17 cellular contexts compared by ENCODE assay signal in the genomic region with DNA sequence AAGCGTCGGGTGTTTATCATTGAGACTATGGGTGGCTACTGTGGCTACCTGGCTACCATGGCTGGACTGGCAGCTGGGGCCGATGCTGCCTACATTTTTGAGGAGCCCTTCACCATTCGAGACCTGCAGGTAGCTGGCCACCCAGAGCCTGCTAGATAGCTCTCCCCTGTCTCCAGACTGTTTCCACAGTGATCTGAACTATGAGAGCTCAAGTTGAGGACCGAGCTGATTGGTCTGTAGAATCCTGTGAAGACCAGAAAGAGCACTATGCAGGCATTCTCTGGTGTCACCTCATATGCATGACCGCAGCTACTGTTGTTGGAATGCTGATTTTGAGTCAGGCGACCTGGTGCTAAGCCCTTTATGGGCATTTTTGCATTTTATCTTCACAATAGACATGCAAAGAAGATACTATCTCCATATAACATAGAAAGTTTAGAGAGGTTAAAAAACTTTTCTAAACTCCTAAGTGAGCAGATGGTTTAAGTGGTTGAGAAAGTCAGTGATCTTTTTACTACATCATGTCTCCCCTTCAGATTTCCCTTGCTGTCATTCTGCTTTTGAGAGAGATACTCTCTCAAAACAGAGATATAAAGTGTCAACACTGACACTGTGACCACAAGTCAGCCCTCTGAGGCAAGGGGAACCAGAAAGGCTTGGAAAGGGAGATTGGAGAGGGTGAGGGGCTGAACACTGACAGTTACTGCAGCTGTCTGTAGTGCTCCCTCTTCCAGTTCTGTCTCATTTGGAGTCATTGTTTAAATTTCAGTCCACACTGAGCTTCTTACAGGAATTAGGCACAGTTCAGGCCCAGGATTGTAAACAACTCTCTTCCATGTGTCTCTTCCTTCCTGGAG.
"Had no signal": no experiment of that assay in that cellular context is flagged by ENCODE, and none has a peak within 500 bp of the region (broad histone marks: within the 10 kb centered on the region; RNA-seq: fewer than 3 reads in every experiment).

No MANE protein-coding gene starts in this region.

- H3K9me3 ChIP-seq: adrenal gland, left lung, ovary, stomach, thoracic aorta had no signal

- H3K36me3 ChIP-seq: ovary had no signal

- DNase-seq: activated CD4-positive, alpha-beta memory T cell treated with anti-CD3 and anti-CD28 coated beads for 36 hours; activated CD4-positive, CD25-positive, alpha-beta regulatory T cell treated with anti-CD3 and anti-CD28 coated beads, Interleukin-2, amount 50 U/mL, for 72 hours; activated naive CD4-positive, alpha-beta T cell treated with anti-CD3 and anti-CD28 coated beads for 36 hours; adrenal gland; central memory CD4-positive, alpha-beta T cell; effector CD4-positive, alpha-beta T cell; islet precursor cell; left lung; ovary; stimulated activated CD4-positive, alpha-beta T cell treated with anti-CD3 and anti-CD28 coated beads, Interleukin-4, amount 100 ng/mL, for 24 hours; stomach had no signal

- ATAC-seq: left lung had no signal

- H3K27me3 ChIP-seq: adrenal gland, hepatocyte, left lung, ovary, stomach had no signal

- H3K4me3 ChIP-seq: adrenal gland, coronary artery, hepatocyte, left lung, ovary, stomach, thoracic aorta had no signal

- H3K4me1 Mint-ChIP-seq: memory B cell had no signal

- H3K9me3 Mint-ChIP-seq: activated CD4-positive, alpha-beta memory T cell treated with anti-CD3 and anti-CD28 coated beads for 36 hours; activated naive CD4-positive, alpha-beta T cell treated with anti-CD3 and anti-CD28 coated beads for 36 hours; memory B cell; T-helper 2 cell treated with Interferon-gamma antibody and Interleukin-4, amounts not matched to agents 5 μg/mL and 100 μg/mL, for 36 hours had no signal

- H3K27ac Mint-ChIP-seq: activated CD4-positive, alpha-beta memory T cell treated with anti-CD3 and anti-CD28 coated beads for 36 hours; activated naive CD4-positive, alpha-beta T cell treated with anti-CD3 and anti-CD28 coated beads for 36 hours; memory B cell; T-helper 2 cell treated with Interferon-gamma antibody and Interleukin-4, amounts not matched to agents 5 μg/mL and 100 μg/mL, for 36 hours had no signal

- H3K4me2 ChIP-seq: hepatocyte had no signal

- H3K27ac ChIP-seq: adrenal gland, coronary artery, epithelial cell of prostate, hepatocyte, left lung, ovary, stomach, thoracic aorta had no signal

- H3K79me2 ChIP-seq: hepatocyte had no signal

- H3K4me1 ChIP-seq: adrenal gland, left lung had no signal

- H3K4me3 Mint-ChIP-seq: activated CD4-positive, alpha-beta memory T cell treated with anti-CD3 and anti-CD28 coated beads for 36 hours; activated naive CD4-positive, alpha-beta T cell treated with anti-CD3 and anti-CD28 coated beads for 36 hours; memory B cell; T-helper 2 cell treated with Interferon-gamma antibody and Interleukin-4, amounts not matched to agents 5 μg/mL and 100 μg/mL, for 36 hours had no signal

- H2AFZ ChIP-seq: hepatocyte had no signal

- H3K27me3 Mint-ChIP-seq: activated CD4-positive, alpha-beta memory T cell treated with anti-CD3 and anti-CD28 coated beads for 36 hours; memory B cell had no signal
